ENCODE assay signal across 8 cellular contexts in the genomic region with DNA sequence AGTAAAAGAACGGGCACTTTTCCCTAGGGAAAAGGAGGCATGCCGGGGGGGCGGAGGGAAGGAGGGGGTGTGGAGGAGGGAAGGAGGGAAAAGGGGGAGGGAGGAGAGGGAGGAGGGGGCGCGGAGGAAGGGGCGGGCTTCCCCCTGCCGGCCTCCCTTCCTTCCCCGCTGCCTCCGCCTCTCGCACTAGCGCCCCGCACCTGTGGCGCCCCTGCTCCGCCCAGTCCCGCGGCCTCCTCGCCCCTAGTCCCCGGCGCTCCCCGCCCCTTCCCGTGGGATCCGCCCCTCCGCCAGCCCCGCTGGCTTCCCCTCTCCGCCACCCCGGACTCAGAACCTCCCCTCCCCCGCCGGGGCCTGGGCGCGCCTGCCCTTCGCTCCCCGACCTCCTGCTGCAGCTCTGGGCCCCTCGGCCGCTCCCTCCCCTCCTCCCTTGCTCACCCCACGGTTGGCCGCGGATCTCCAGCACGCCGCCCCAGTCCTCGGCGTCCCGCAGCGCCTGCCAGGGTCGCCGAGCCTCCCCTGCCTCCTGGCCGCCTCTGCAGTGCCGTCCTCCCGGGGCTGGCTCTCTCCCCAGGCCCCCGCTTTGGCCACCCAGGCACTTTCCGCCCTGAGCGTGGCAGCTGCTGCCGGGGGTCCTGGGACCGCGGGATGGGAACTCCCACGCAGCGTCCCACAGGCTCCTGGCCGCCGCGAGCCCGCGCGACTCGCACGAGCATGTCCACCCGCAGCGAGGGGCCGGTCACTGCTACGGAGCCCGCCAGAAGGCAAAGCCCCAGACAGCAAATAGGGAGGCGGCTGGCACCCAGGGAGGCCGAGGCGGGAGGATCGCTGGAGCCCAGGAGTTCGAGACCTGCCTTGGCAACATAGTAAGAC.
DNase-seq lines count a peak whose midpoint lies in the region; ATAC-seq and TF ChIP-seq lines count a peak whose summit lies in the region.

No MANE protein-coding gene starts in this region.

- no peaks in the 10 kb centered on the region for H3K36me3 ChIP-seq in MM.1S (replicated peaks; ENCODE audit: insufficient read depth, low read length)

- no peak for DNase-seq in HFF-Myc (ENCODE audit: extremely low read depth, low read depth)
- no peak for DNase-seq in skeletal muscle cell (ENCODE audit: low read depth)
- no peak for DNase-seq in GDM1 (lab: John Stamatoyannopoulos, UW)
- DNase-seq in MM.1S: no peak

- TF ChIP-seq CTCF in HFF-Myc (IDR thresholded peaks at IDR 0.05; ENCODE audit: low read depth, low read length, missing control alignments) (no peak), MM.1S (IDR thresholded peaks at IDR 0.05; ENCODE audit: low read length) (no peak)

- no peaks in the 10 kb centered on the region for H3K79me2 ChIP-seq in MM.1S (ENCODE audit: low read length)

- no peak overlapping the region for H3K4me2 ChIP-seq in MM.1S (ENCODE audit: low read depth, low read length)

- H3K4me1 ChIP-seq in MM.1S (ENCODE audit: low read length): 0 out of 2 replicates have a peak, but pooled peaks cover 7% of the 10 kb centered on the region

- no peaks in the 10 kb centered on the region for H3F3A ChIP-seq in MM.1S (ENCODE audit: insufficient read depth, low read length)

- ATAC-seq in GM18861 (IDR thresholded peaks at IDR 0.05; ENCODE audit: unreplicated experiment): no peak
- ATAC-seq in GM18873 (IDR thresholded peaks at IDR 0.05; ENCODE audit: low FRiP score, unreplicated experiment): no peak

- H3K27ac ChIP-seq in angular gyrus (ENCODE audit: low read depth, low read length) (peak overlapping the region; percentile 22), MM.1S (ENCODE audit: low read length) (no peak overlapping the region)

- H4K20me1 ChIP-seq in MM.1S (ENCODE audit: insufficient read depth, low read length): no peaks in the 10 kb centered on the region

- no peaks in the 10 kb centered on the region for H3K9me2 ChIP-seq in MM.1S (replicated peaks; ENCODE audit: insufficient read depth, low read length)

- H3K4me3 ChIP-seq in HFF-Myc (replicated peaks; ENCODE audit: low read depth, low read length): peak overlapping the region; percentile 57
- peak overlapping the region; percentile 60 for H3K4me3 ChIP-seq in iPS-11a (ENCODE audit: low read depth, low read length)
- peak overlapping the region; percentile 57 for H3K4me3 ChIP-seq in skeletal muscle cell (ENCODE audit: low read depth, low read length)
- no peak overlapping the region for H3K4me3 ChIP-seq in MM.1S (ENCODE audit: low read length)

- no peak overlapping the region for H2AFZ ChIP-seq in MM.1S (ENCODE audit: low read length)

- no peaks in the 10 kb centered on the region for H3K27me3 ChIP-seq in MM.1S (replicated peaks; ENCODE audit: insufficient read depth, low read length)

- H3K9ac ChIP-seq in MM.1S (ENCODE audit: low read length): no peak overlapping the region

- no peaks in the 10 kb centered on the region for H3K9me3 ChIP-seq in MM.1S (replicated peaks; ENCODE audit: insufficient read depth, low read length)
